22 cellular contexts compared by ENCODE assay signal in genomic region chr10:123747426-123747825, GRCh38.
DNase-seq lines count a peak whose midpoint lies in the region; ATAC-seq, FAIRE-seq and TF ChIP-seq lines count a peak whose summit lies in the region.
"Had no signal": no experiment of that assay in that cellular context is flagged by ENCODE, and none has a peak within 500 bp of the region (broad histone marks: within the 10 kb centered on the region; RNA-seq: fewer than 3 reads in every experiment).

No MANE protein-coding gene starts in this region.

- H3K79me1 ChIP-seq in H1 (ENCODE audit: low read depth, low read length) (no peaks in the 10 kb centered on the region), neuronal stem cell (ENCODE audit: low read depth, low read length) (no peaks in the 10 kb centered on the region)

- H2AK5ac ChIP-seq in H1 (ENCODE audit: low read depth, low read length) (no peak overlapping the region; the same call in 1 of the 2 replicates), neuronal stem cell (ENCODE audit: low read depth, low read length) (peak overlapping the region; percentile 34)

- H3K4me3 ChIP-seq in GM23338 (no peak overlapping the region), H1 (ENCODE audit: extremely low read depth in 1 of 4, insufficient read depth in 2 of 4, low read depth in 3 of 4, low read length in 4 of 4) (no peak overlapping the region), neuronal stem cell (ENCODE audit: low read length in 2 of 2) (no peak overlapping the region)
- H3K4me3 ChIP-seq: A549; BLaER1 treated with 17β-estradiol and CSF1 and Interleukin-3, amounts not matched to agents 10 nM and 100 nM had no signal

- H4K91ac ChIP-seq in H1 (replicated peaks; ENCODE audit: insufficient read length, low read length) = no peak overlapping the region
- H4K91ac ChIP-seq in neuronal stem cell (ENCODE audit: low read depth, low read length, poor library complexity) = no peak overlapping the region

- no peak overlapping the region for H2BK15ac ChIP-seq in H1 (ENCODE audit: low read length)
- H2BK15ac ChIP-seq in neuronal stem cell (ENCODE audit: low read length) = no peak overlapping the region

- TF ChIP-seq CTCF in GM23338 (conservative IDR thresholded peaks at IDR 0.05; ENCODE audit: low read depth in 2 of 2) (no peak), H1 (IDR thresholded peaks at IDR 0.05; ENCODE audit: control extremely low read depth in 1 of 3, insufficient read depth in 1 of 3, low read depth in 1 of 3, low read length in 3 of 3) (no peak), nephron progenitor cell (IDR thresholded peaks at IDR 0.05) (no peak)

- ATAC-seq in GM23338 = no peak
- ATAC-seq: A549; CD8-positive, alpha-beta T cell had no signal

- H3K56ac ChIP-seq in H1 (replicated peaks; ENCODE audit: insufficient read length, low read depth, low read length) = no peak overlapping the region

- no peak for TF ChIP-seq RAD21 in H1 (IDR thresholded peaks at IDR 0.05 in 1 of 2, conservative IDR thresholded peaks at IDR 0.05 in 1 of 2; ENCODE audit: low read depth in 2 of 2, low read length in 2 of 2)

- H2BK120ac ChIP-seq in H1 (replicated peaks; ENCODE audit: low read depth, low read length) = no peak overlapping the region
- no peak overlapping the region for H2BK120ac ChIP-seq in neuronal stem cell (ENCODE audit: low read depth, low read length)

- H2BK5ac ChIP-seq in H1 (ENCODE audit: low read depth, low read length) (no peak overlapping the region; the same call in 1 of the 2 replicates), neuronal stem cell (ENCODE audit: low read length) (no peak overlapping the region)

- H2AFZ ChIP-seq in GM23338 (no peak overlapping the region), H1 (ENCODE audit: low read length) (no peak overlapping the region), neuronal stem cell (ENCODE audit: low read length) (no peak overlapping the region)

- 91% methylated on average over 3 of the region's 3 CpGs; no CpG with 5 or more reads in 1 of the 2 experiments for WGBS in H1 (ENCODE audit: extremely low coverage in 1 of 2, insufficient coverage in 1 of 2, insufficient read length in 1 of 2, insufficient replicate concordance in 2 of 2, low coverage in 1 of 2, low lambda C conversion rate in 2 of 2, missing lambda C conversion rate in 1 of 2), 2 experiments
- WGBS in neuronal stem cell (ENCODE audit: extremely low coverage in 2 of 2, insufficient read length in 2 of 2, insufficient replicate concordance in 1 of 2), 2 donors = no CpG with 5 or more reads among the region's 3 CpGs

- no peak for FAIRE-seq in H1 (lab: Jason Lieb, UNC)
- FAIRE-seq: A549, D721Med, G401.6, GM12891, GM19239 had no signal

- H3K4me1 Mint-ChIP-seq in GM23338 = peaks cover 19% of the 10 kb centered on the region
- peaks cover 40% of the 10 kb centered on the region for H3K4me1 Mint-ChIP-seq in nephron progenitor cell
- H3K4me1 Mint-ChIP-seq: B cell had no signal

- DNase-seq in GM23338 (ENCODE audit: low spot score) = no peak
- DNase-seq in H1 (ENCODE audit: low read depth in 1 of 2, low spot score in 2 of 2) = no peak
- DNase-seq in neuronal stem cell (ENCODE audit: low spot score) = no peak
- no peak for DNase-seq in stimulated activated CD4-positive, alpha-beta T cell treated with anti-CD3 and anti-CD28 coated beads, Interleukin-2, amount 100 ng/mL, for 24 hours
- DNase-seq in HCEC 1CT = no peak
- no peak for DNase-seq in nephron progenitor cell
- DNase-seq: AML-193; Caco-2; Calu3; CD4-positive, alpha-beta T cell; CD8-positive, alpha-beta T cell; DMS79 treated with DMSO at 0.1 percent for 48 hours; GF-D8 had no signal

- no peak for TF ChIP-seq POLR2A in H1 (IDR thresholded peaks at IDR 0.05; ENCODE audit: control extremely low read depth in 1 of 2, low read depth in 2 of 2, low read length in 2 of 2)

- H3K79me2 ChIP-seq in GM23338 (replicated peaks; ENCODE audit: insufficient read depth) = no peaks in the 10 kb centered on the region
- H3K79me2 ChIP-seq in H1 (ENCODE audit: control insufficient read depth in 1 of 2, insufficient read depth in 2 of 2, low read length in 2 of 2) = no peaks in the 10 kb centered on the region

- H4K20me1 ChIP-seq in GM23338 (replicated peaks; ENCODE audit: insufficient read depth) (no peaks in the 10 kb centered on the region), H1 (replicated peaks in 1 of 2; ENCODE audit: control insufficient read depth in 1 of 2, insufficient read depth in 2 of 2, low read length in 2 of 2) (peaks cover 0 to 2% of the 10 kb centered on the region in 2 experiments)
- H4K20me1 ChIP-seq: BLaER1 treated with 17β-estradiol and CSF1 and Interleukin-3, amounts not matched to agents 10 nM and 100 nM had no signal

- peaks cover 16% of the 10 kb centered on the region for H3K4me1 ChIP-seq in GM23338 (ENCODE audit: insufficient read depth)
- peaks cover 0 to 10% (median 1%) of the 10 kb centered on the region in 4 experiments; a peak in 4 of 7 replicates for H3K4me1 ChIP-seq in H1 (replicated peaks in 1 of 4; ENCODE audit: control insufficient read depth in 3 of 4, insufficient read depth in 4 of 4, low read length in 3 of 4)
- peaks cover 0 to 6% of the 10 kb centered on the region in 2 donors for H3K4me1 ChIP-seq in neuronal stem cell (ENCODE audit: control insufficient read depth in 2 of 2, insufficient read depth in 1 of 2, low read depth in 1 of 2, low read length in 2 of 2)

- peaks cover 6 to 11% of the 10 kb centered on the region in 2 experiments for H3K9me3 ChIP-seq in H1 (ENCODE audit: insufficient read depth in 2 of 2, low read depth in 1 of 2, low read length in 1 of 2)
- peaks cover 0 to 2% of the 10 kb centered on the region in 2 donors for H3K9me3 ChIP-seq in neuronal stem cell (replicated peaks in 1 of 2; ENCODE audit: control insufficient read depth in 2 of 2, insufficient read depth in 1 of 2, low read depth in 1 of 2, low read length in 2 of 2)
- H3K9me3 ChIP-seq: A549, Caco-2 had no signal

- H3K36me3 ChIP-seq in GM23338 (ENCODE audit: insufficient read depth) = no peaks in the 10 kb centered on the region
- H3K36me3 ChIP-seq in H1 (ENCODE audit: control insufficient read depth in 2 of 4, insufficient read depth in 4 of 4, low read length in 3 of 4) = peaks cover 0 to 5% (median 0%) of the 10 kb centered on the region in 4 experiments; a peak in 2 of 8 replicates
- H3K36me3 ChIP-seq in neuronal stem cell (replicated peaks in 1 of 2; ENCODE audit: control insufficient read depth in 2 of 2, insufficient read depth in 2 of 2, low read length in 2 of 2) = no peaks in the 10 kb centered on the region
- H3K36me3 ChIP-seq: BLaER1 treated with 17β-estradiol and CSF1 and Interleukin-3, amounts not matched to agents 10 nM and 100 nM had no signal

- H3K4ac ChIP-seq in H1 (replicated peaks; ENCODE audit: insufficient read length, low read depth, low read length) = no peak overlapping the region
- no peak overlapping the region for H3K4ac ChIP-seq in neuronal stem cell (ENCODE audit: low read length)

- peaks cover 27% of the 10 kb centered on the region for H3K36me3 Mint-ChIP-seq in GM23338 (ENCODE audit: low read depth)
- no peaks in the 10 kb centered on the region for H3K36me3 Mint-ChIP-seq in nephron progenitor cell (ENCODE audit: low read depth)
- H3K36me3 Mint-ChIP-seq: CD8-positive, alpha-beta T cell had no signal

- H3K9me3 Mint-ChIP-seq in GM23338 (peaks cover 18% of the 10 kb centered on the region), nephron progenitor cell (peaks cover 10% of the 10 kb centered on the region)
- H3K9me3 Mint-ChIP-seq: CD4-positive, alpha-beta T cell; CD8-positive, alpha-beta T cell had no signal

- TF ChIP-seq EP300 in H1 (IDR thresholded peaks at IDR 0.05; ENCODE audit: borderline replicate concordance in 1 of 2, low read depth in 2 of 2, low read length in 2 of 2) = no peak

- no peak overlapping the region for H2BK20ac ChIP-seq in H1 (ENCODE audit: low read length)

- H4K5ac ChIP-seq in H1 (ENCODE audit: insufficient read length, low read depth, low read length) = no peak overlapping the region

- H3K23me2 ChIP-seq in H1 (ENCODE audit: low read depth, low read length) = no peaks in the 10 kb centered on the region

- 0 out of 2 replicates have a peak overlapping the region, but pooled peaks have one; percentile 4 for H3K18ac ChIP-seq in H1 (ENCODE audit: extremely low read depth, low read length)
- H3K18ac ChIP-seq in neuronal stem cell (ENCODE audit: low read length) = peak overlapping the region; percentile 32

- H3K27ac Mint-ChIP-seq in GM23338 = no peak overlapping the region
- no peak overlapping the region for H3K27ac Mint-ChIP-seq in nephron progenitor cell
- H3K27ac Mint-ChIP-seq: B cell; CD4-positive, alpha-beta T cell; CD8-positive, alpha-beta T cell had no signal

- CTCF ChIA-PET in H1 (lab: Charles Lee; ENCODE audit: partially characterized antibody) = interaction anchor here (1.1 to 1.9 kb wide), 3 partner anchors 10 to 67 kb away, joined by 3 to 4 read pairs (median 4); no protein-coding TSS in a partner anchor

- H3K27me3 Mint-ChIP-seq in GM23338 (ENCODE audit: insufficient read depth, low read depth, poor library complexity) (peaks cover 6% of the 10 kb centered on the region), nephron progenitor cell (ENCODE audit: low read depth, poor library complexity) (peaks cover 12% of the 10 kb centered on the region)

- H3F3A ChIP-seq in GM23338 (replicated peaks; ENCODE audit: low read depth) = no peaks in the 10 kb centered on the region

- H4K8ac ChIP-seq in H1 (ENCODE audit: extremely low read depth, insufficient read depth, low read length) (no peak overlapping the region), neuronal stem cell (ENCODE audit: low read depth, low read length) (no peak overlapping the region)

- H3K4me3 Mint-ChIP-seq in GM23338 (no peak overlapping the region), nephron progenitor cell (no peak overlapping the region)
- H3K4me3 Mint-ChIP-seq: B cell; CD4-positive, alpha-beta T cell; CD8-positive, alpha-beta T cell had no signal

- H3K27ac ChIP-seq in GM23338 (ENCODE audit: low read depth) = no peak overlapping the region
- no peak overlapping the region for H3K27ac ChIP-seq in H1 (ENCODE audit: low read depth, low read length)
- H3K27ac ChIP-seq in neuronal stem cell (replicated peaks; ENCODE audit: low read length) = no peak overlapping the region
- H3K27ac ChIP-seq: 22Rv1; A549; BLaER1 treated with 17β-estradiol and CSF1 and Interleukin-3, amounts not matched to agents 10 nM and 100 nM; C4-2B had no signal

- no peak overlapping the region for H3K9ac ChIP-seq in H1 (replicated peaks in 1 of 4; ENCODE audit: extremely low read depth in 1 of 4, low read depth in 3 of 4, low read length in 3 of 4)
- no peak overlapping the region for H3K9ac ChIP-seq in neuronal stem cell (ENCODE audit: low read depth, low read length, poor library complexity)
- H3K9ac ChIP-seq: BLaER1 treated with 17β-estradiol and CSF1 and Interleukin-3, amounts not matched to agents 10 nM and 100 nM had no signal

- H2BK12ac ChIP-seq in H1 (ENCODE audit: low read depth, low read length) (no peak overlapping the region), neuronal stem cell (ENCODE audit: low read length) (no peak overlapping the region)

- peak overlapping the region; percentile 68; the same call in 1 of the 2 replicates for H3K4me2 ChIP-seq in GM23338
- H3K4me2 ChIP-seq in H1 (ENCODE audit: insufficient read depth in 1 of 2, low read depth in 2 of 2, low read length in 2 of 2) = no peak overlapping the region
- no peak overlapping the region for H3K4me2 ChIP-seq in neuronal stem cell (ENCODE audit: insufficient read depth, low read length, poor library complexity, severe bottlenecking)
- H3K4me2 ChIP-seq: A549; BLaER1 treated with 17β-estradiol and CSF1 and Interleukin-3, amounts not matched to agents 10 nM and 100 nM had no signal

- H3K27me3 ChIP-seq in GM23338 (ENCODE audit: insufficient read depth) = no peaks in the 10 kb centered on the region
- H3K27me3 ChIP-seq in H1 (replicated peaks in 1 of 4; ENCODE audit: control insufficient read depth in 3 of 4, extremely low read depth in 1 of 4, insufficient read depth in 3 of 4, low read length in 3 of 4) = no peaks in the 10 kb centered on the region
- no peaks in the 10 kb centered on the region for H3K27me3 ChIP-seq in neuronal stem cell (ENCODE audit: control insufficient read depth in 3 of 3, insufficient read depth in 3 of 3, low read depth in 1 of 3, low read length in 3 of 3)

- peaks cover 4% of the 10 kb centered on the region; the same call in 1 of the 2 replicates for H3K9me2 ChIP-seq in GM23338 (ENCODE audit: insufficient read depth)

- H3K14ac ChIP-seq in H1 (ENCODE audit: insufficient read length) = no peak overlapping the region
- H3K14ac ChIP-seq in neuronal stem cell (ENCODE audit: low read length) = no peak overlapping the region

- POLR2A ChIA-PET in H1 (lab: Charles Lee; ENCODE audit: partially characterized antibody) = no interaction called here

- H3K23ac ChIP-seq in H1 (ENCODE audit: insufficient read length) (no peak overlapping the region), neuronal stem cell (ENCODE audit: low read depth, low read length, poor library complexity) (peak overlapping the region; percentile 13)
